Comparison of ENCODE assay signal across 8 cellular contexts in genomic region chr12:29241821-29242591, GRCh38.
DNase-seq lines count a peak whose midpoint lies in the region; ATAC-seq lines count a peak whose summit lies in the region.

No MANE protein-coding gene starts in this region.

- H3K27ac ChIP-seq in caudate nucleus (ENCODE audit: low read depth, low read length) (peak overlapping the region; percentile 89), subcutaneous abdominal adipose tissue (ENCODE audit: low read depth, low read length) (peak overlapping the region; percentile 88)

- no peaks in the 10 kb centered on the region for H3K9me3 ChIP-seq in subcutaneous abdominal adipose tissue (ENCODE audit: control insufficient read depth in 5 of 5, low read length in 5 of 5)

- no peaks in the 10 kb centered on the region for H3K27me3 ChIP-seq in subcutaneous abdominal adipose tissue (ENCODE audit: control insufficient read depth in 5 of 5, insufficient read depth in 4 of 5, low read length in 5 of 5)

- DNase-seq in activated T-cell treated with anti-CD3 and anti-CD28 coated beads, Interleukin-2, amount 50 U/mL, for 24 hours = no peak
- DNase-seq in activated T-cell treated with anti-CD3 and anti-CD28 coated beads for 4 hours (no peak), NCI-H2171 treated with DMSO at 0.1 percent for 48 hours (lab: John Stamatoyannopoulos, UW) (peak; percentile 91), caudate nucleus (lab: John Stamatoyannopoulos, UW) (peak in 43 of 61 donors; percentile 3 to 87 (median 29)), left lobe of liver (ENCODE audit: low spot score) (peak; percentile 54), DMS79 (lab: John Stamatoyannopoulos, UW) (no peak)

- no peaks in the 10 kb centered on the region for H3K36me3 Mint-ChIP-seq in activated T-cell treated with anti-CD3 and anti-CD28 coated beads, Interleukin-2, amount 50 U/mL, for 24 hours (ENCODE audit: low read depth)

- peaks cover 9 to 36% (median 30%) of the 10 kb centered on the region in 5 donors for H3K4me1 ChIP-seq in subcutaneous abdominal adipose tissue (ENCODE audit: control insufficient read depth in 5 of 5, insufficient read depth in 5 of 5, low read length in 5 of 5)

- ATAC-seq in HG02642 (IDR thresholded peaks at IDR 0.05; ENCODE audit: poor library complexity, unreplicated experiment) (peak; percentile 86), left lobe of liver (peak; percentile 95)

- H3K4me3 ChIP-seq in subcutaneous abdominal adipose tissue (ENCODE audit: low read depth in 1 of 5, low read length in 5 of 5) = peak overlapping the region in 3 of 5 donors; percentile 3 to 24 (median 21)

- no peaks in the 10 kb centered on the region for H3K27me3 Mint-ChIP-seq in activated T-cell treated with anti-CD3 and anti-CD28 coated beads, Interleukin-2, amount 50 U/mL, for 24 hours

- peak overlapping the region; percentile 79 for H3K27ac Mint-ChIP-seq in activated T-cell treated with anti-CD3 and anti-CD28 coated beads, Interleukin-2, amount 50 U/mL, for 24 hours

- H3K36me3 ChIP-seq in subcutaneous abdominal adipose tissue (ENCODE audit: control insufficient read depth in 5 of 5, insufficient read depth in 5 of 5, low read length in 5 of 5) = no peaks in the 10 kb centered on the region

- H3K9ac ChIP-seq in subcutaneous abdominal adipose tissue (ENCODE audit: low read length in 5 of 5) = peak overlapping the region; percentile 49 to 74 (median 63)

- peaks cover 20% of the 10 kb centered on the region for H3K4me1 Mint-ChIP-seq in activated T-cell treated with anti-CD3 and anti-CD28 coated beads, Interleukin-2, amount 50 U/mL, for 24 hours (ENCODE audit: low read depth)

- no peak overlapping the region for H3K4me3 Mint-ChIP-seq in activated T-cell treated with anti-CD3 and anti-CD28 coated beads, Interleukin-2, amount 50 U/mL, for 24 hours

- no peaks in the 10 kb centered on the region for H3K9me3 Mint-ChIP-seq in activated T-cell treated with anti-CD3 and anti-CD28 coated beads, Interleukin-2, amount 50 U/mL, for 24 hours

Comparison
In these comparisons a context has a peak if more than half of its experiments do, and no peak if none do; other contexts are left out.
1. DNase-seq: peak in NCI-H2171 treated with DMSO at 0.1 percent for 48 hours (single experiment), caudate nucleus (43 of 61) and left lobe of liver (single experiment); none in activated T-cell treated with anti-CD3 and anti-CD28 coated beads, Interleukin-2, amount 50 U/mL, for 24 hours (single experiment), activated T-cell treated with anti-CD3 and anti-CD28 coated beads for 4 hours (single experiment) and DMS79 (single experiment).